ENCODE assay signal across 9 cellular contexts in the genomic region with DNA sequence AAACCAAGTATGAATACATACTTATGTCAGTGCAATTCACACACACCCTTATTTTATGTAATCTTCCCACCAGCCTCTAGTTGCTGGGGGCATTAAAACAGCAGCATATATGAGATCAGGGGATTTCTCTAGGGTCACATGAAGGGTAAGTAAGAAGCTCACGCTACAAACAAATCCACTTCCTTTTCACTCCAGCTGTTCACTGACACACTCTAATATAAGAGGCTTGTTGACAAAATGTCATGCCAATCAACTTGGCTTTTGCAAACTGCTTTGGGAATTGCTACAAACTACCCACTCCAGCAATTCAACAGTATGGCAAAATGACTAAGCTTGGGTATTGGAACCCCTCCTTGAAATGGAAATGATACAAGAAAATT. TPM values are rescaled to one million over a fixed set of nuclear protein-coding genes. Genes with fewer than 3 reads are reported as not detected.
DNase-seq lines count a peak whose midpoint lies in the region; ATAC-seq and TF ChIP-seq lines count a peak whose summit lies in the region.
"Had no signal": no experiment of that assay in that cellular context is flagged by ENCODE, and none has a peak within 500 bp of the region (broad histone marks: within the 10 kb centered on the region; RNA-seq: fewer than 3 reads in every experiment).

No MANE protein-coding gene starts in this region.

- TF ChIP-seq CTCF in BE2C (IDR thresholded peaks at IDR 0.05; ENCODE audit: low read depth, low read length), result no peak

- intact Hi-C loops in activated T-helper 1 cell treated with anti-CD3 and anti-CD28 coated beads, Interleukin-12 subunit alpha, Interleukin-12 subunit beta, Interleukin-2, Interleukin-4 antibody, amounts not matched to agents 30 ng/mL and 10 ng/mL and 1 ng/mL, durations not matched to agents 14 hours and 24 hours and 36 hours (cut with micrococcal nuclease), result loop anchor here (1.0 kb wide), 1 partner anchor 10 kb away; no protein-coding TSS in a partner anchor
- intact Hi-C loops in sciatic nerve (cut with DNase I), result no loop called here

- no peaks in the 10 kb centered on the region for H3K27me3 Mint-ChIP-seq in activated T-helper 1 cell treated with anti-CD3 and anti-CD28 coated beads, Interleukin-12 subunit alpha, Interleukin-12 subunit beta, Interleukin-2, Interleukin-4 antibody, amounts not matched to agents 30 ng/mL and 10 ng/mL and 1 ng/mL, durations not matched to agents 14 hours and 24 hours and 36 hours (ENCODE audit: insufficient read depth)

- H3K36me3 Mint-ChIP-seq in activated T-helper 1 cell treated with anti-CD3 and anti-CD28 coated beads, Interleukin-12 subunit alpha, Interleukin-12 subunit beta, Interleukin-2, Interleukin-4 antibody, amounts not matched to agents 30 ng/mL and 10 ng/mL and 1 ng/mL, durations not matched to agents 14 hours and 24 hours and 36 hours (ENCODE audit: low read depth), result peaks cover 57% of the 10 kb centered on the region

- no peaks in the 10 kb centered on the region for H3K9me3 Mint-ChIP-seq in activated T-helper 1 cell treated with anti-CD3 and anti-CD28 coated beads, Interleukin-12 subunit alpha, Interleukin-12 subunit beta, Interleukin-2, Interleukin-4 antibody, amounts not matched to agents 30 ng/mL and 10 ng/mL and 1 ng/mL, durations not matched to agents 14 hours and 24 hours and 36 hours

- no peak overlapping the region for H3K4me3 ChIP-seq in BE2C (ENCODE audit: low read depth, low read length)

- H3K4me1 Mint-ChIP-seq in activated T-helper 1 cell treated with anti-CD3 and anti-CD28 coated beads, Interleukin-12 subunit alpha, Interleukin-12 subunit beta, Interleukin-2, Interleukin-4 antibody, amounts not matched to agents 30 ng/mL and 10 ng/mL and 1 ng/mL, durations not matched to agents 14 hours and 24 hours and 36 hours (ENCODE audit: low read depth), result peaks cover 93% of the 10 kb centered on the region

- no peak overlapping the region for H3K27ac Mint-ChIP-seq in activated T-helper 1 cell treated with anti-CD3 and anti-CD28 coated beads, Interleukin-12 subunit alpha, Interleukin-12 subunit beta, Interleukin-2, Interleukin-4 antibody, amounts not matched to agents 30 ng/mL and 10 ng/mL and 1 ng/mL, durations not matched to agents 14 hours and 24 hours and 36 hours

- DNase-seq in DMS153 (lab: John Stamatoyannopoulos, UW) (peak; percentile 72), sciatic nerve (ENCODE audit: low spot score) (no peak), NK-92 (lab: John Stamatoyannopoulos, UW; ENCODE audit: unreplicated experiment) (no peak), BE2C (no peak), C1 segment of cervical spinal cord (lab: John Stamatoyannopoulos, UW) (no peak)
- no peak for DNase-seq in activated T-helper 1 cell treated with anti-CD3 and anti-CD28 coated beads, Interleukin-12 subunit alpha, Interleukin-12 subunit beta, Interleukin-2, Interleukin-4 antibody, amounts not matched to agents 30 ng/mL and 10 ng/mL and 1 ng/mL, durations not matched to agents 14 hours and 24 hours and 36 hours (ENCODE audit: low spot score)

- peak overlapping the region; percentile 6 for H3K4me3 Mint-ChIP-seq in activated T-helper 1 cell treated with anti-CD3 and anti-CD28 coated beads, Interleukin-12 subunit alpha, Interleukin-12 subunit beta, Interleukin-2, Interleukin-4 antibody, amounts not matched to agents 30 ng/mL and 10 ng/mL and 1 ng/mL, durations not matched to agents 14 hours and 24 hours and 36 hours

- no peaks in the 10 kb centered on the region for H3K9me3 ChIP-seq in BE2C

- ATAC-seq in GM19351 (IDR thresholded peaks at IDR 0.05; ENCODE audit: unreplicated experiment), result peak; percentile 89
- ATAC-seq in HG03342 (IDR thresholded peaks at IDR 0.05; ENCODE audit: unreplicated experiment), result peak; percentile 97
- peak; percentile 53 for ATAC-seq in sciatic nerve

- 0 out of 2 replicates have a peak, but pooled peaks cover 2% of the 10 kb centered on the region for H3K36me3 ChIP-seq in BE2C

- no peaks in the 10 kb centered on the region for H3K27me3 ChIP-seq in BE2C

- no peaks in the 10 kb centered on the region; the same call in 1 of the 2 replicates for H3K4me1 ChIP-seq in BE2C

RNA-seq across cellular contexts. Expression of a gene that starts 10.3 kb away (rescaled TPM):
- 103 and 114 TPM in 2 replicates for total RNA-seq in activated T-helper 1 cell treated with anti-CD3 and anti-CD28 coated beads, Interleukin-12 subunit alpha, Interleukin-12 subunit beta, Interleukin-2, Interleukin-4 antibody, amounts not matched to agents 30 ng/mL and 10 ng/mL and 1 ng/mL, durations not matched to agents 14 hours and 24 hours and 36 hours
- total RNA-seq in sciatic nerve, result 56.2 TPM
- polyA plus RNA-seq in BE2C (2012; ENCODE audit: insufficient read depth, insufficient read length, low read depth), result 30.0 TPM

RNA-seq across cellular contexts. Expression of a gene that starts 57.0 kb away (rescaled TPM):
- total RNA-seq in activated T-helper 1 cell treated with anti-CD3 and anti-CD28 coated beads, Interleukin-12 subunit alpha, Interleukin-12 subunit beta, Interleukin-2, Interleukin-4 antibody, amounts not matched to agents 30 ng/mL and 10 ng/mL and 1 ng/mL, durations not matched to agents 14 hours and 24 hours and 36 hours, result not detected in 2 replicates
- not detected for total RNA-seq in sciatic nerve
- polyA plus RNA-seq in BE2C (2012; ENCODE audit: insufficient read depth, insufficient read length, low read depth), result not detected
- total RNA-seq: dermis microvascular lymphatic vessel endothelial cell had no signal
